ENCODE assay signal across 13 cellular contexts in genomic region chr6:116210750-116211425, GRCh38. TPM values are rescaled to one million over a fixed set of nuclear protein-coding genes. Genes with fewer than 3 reads are reported as not detected.
A peak's percentile ranks its signal among the peaks of the same experiment; 100 is the strongest.
DNase-seq lines count a peak whose midpoint lies in the region; TF ChIP-seq lines count a peak whose summit lies in the region.
"Had no signal": no experiment of that assay in that cellular context is flagged by ENCODE, and none has a peak within 500 bp of the region (broad histone marks: within the 10 kb centered on the region; RNA-seq: fewer than 3 reads in every experiment).

No MANE protein-coding gene starts in this region.

- no peaks in the 10 kb centered on the region for H3K9me3 Mint-ChIP-seq in endodermal cell
- H3K9me3 Mint-ChIP-seq: nephron progenitor cell, type B pancreatic cell had no signal

- H3K9me3 ChIP-seq in endodermal cell (ENCODE audit: control insufficient read depth, low read length): no peaks in the 10 kb centered on the region
- H3K9me3 ChIP-seq in mesenchymal stem cell (ENCODE audit: control insufficient read depth, low read length): no peaks in the 10 kb centered on the region
- H3K9me3 ChIP-seq: Caco-2 had no signal

- no peak for TF ChIP-seq CTCF in endodermal cell (conservative IDR thresholded peaks at IDR 0.05)

- H3K23ac ChIP-seq in mesenchymal stem cell (ENCODE audit: low read length in 2 of 2): no peak overlapping the region

- H2BK120ac ChIP-seq in mesenchymal stem cell (ENCODE audit: low read depth, low read length): no peak overlapping the region

- no peaks in the 10 kb centered on the region for H3K36me3 Mint-ChIP-seq in endodermal cell (ENCODE audit: low read depth)
- H3K36me3 Mint-ChIP-seq: type B pancreatic cell had no signal

- no peak overlapping the region for H3K4me3 Mint-ChIP-seq in endodermal cell
- H3K4me3 Mint-ChIP-seq: nephron progenitor cell, type B pancreatic cell had no signal

- no peak overlapping the region for H2BK5ac ChIP-seq in mesenchymal stem cell (ENCODE audit: low read depth, low read length, poor library complexity, severe bottlenecking)

- H3K14ac ChIP-seq in mesenchymal stem cell (ENCODE audit: low read length in 2 of 2): no peak overlapping the region

- H2BK12ac ChIP-seq in mesenchymal stem cell (ENCODE audit: low read length in 2 of 2): no peak overlapping the region

- H2AFZ ChIP-seq in mesenchymal stem cell (ENCODE audit: low read depth, low read length): no peak overlapping the region
- H2AFZ ChIP-seq: hepatocyte had no signal

- H3K27me3 Mint-ChIP-seq in endodermal cell (ENCODE audit: insufficient read depth): no peaks in the 10 kb centered on the region
- H3K27me3 Mint-ChIP-seq: type B pancreatic cell had no signal

- no peak overlapping the region for H4K91ac ChIP-seq in mesenchymal stem cell (ENCODE audit: low read length)

- DNase-seq in Daoy (ENCODE audit: low read depth): peak; percentile 54
- DNase-seq in NCI-H2029 (lab: John Stamatoyannopoulos, UW): peak; percentile 97
- DNase-seq in endodermal cell: peak; percentile 77
- DNase-seq in mesenchymal stem cell: no peak
- no peak for DNase-seq in germinal center (ENCODE audit: low spot score)
- DNase-seq in COLO829 (ENCODE audit: low spot score): no peak
- no peak for DNase-seq in NCI-H1436 (lab: John Stamatoyannopoulos, UW)
- no peak for DNase-seq in NCI-H187 treated with DMSO at 0.1 percent for 48 hours (lab: John Stamatoyannopoulos, UW)
- DNase-seq: activated CD8-positive, alpha-beta memory T cell treated with anti-CD3 and anti-CD28 coated beads, Interleukin-2, amount 50 U/mL, for 48 hours; Caco-2; nephron progenitor cell had no signal

- no peak overlapping the region for H3K4me3 ChIP-seq in endodermal cell (ENCODE audit: low read length)
- H3K4me3 ChIP-seq in mesenchymal stem cell (ENCODE audit: insufficient read depth in 1 of 2, low read depth in 1 of 2, low read length in 2 of 2): no peak overlapping the region
- H3K4me3 ChIP-seq: hepatocyte had no signal

- no peaks in the 10 kb centered on the region for H3K79me1 ChIP-seq in mesenchymal stem cell (replicated peaks; ENCODE audit: low read length, poor library complexity, severe bottlenecking)

- WGBS in endodermal cell (ENCODE audit: insufficient coverage in 1 of 2, insufficient read length in 1 of 2), 2 experiments: 78 to 79% methylated on average over 2 to 3 of the region's 3 CpGs
- WGBS in mesenchymal stem cell: 68% methylated on average over 3 of the region's 3 CpGs

- H3K36me3 ChIP-seq in endodermal cell (ENCODE audit: control insufficient read depth, insufficient read depth, low read length) (peaks cover 18% of the 10 kb centered on the region), mesenchymal stem cell (ENCODE audit: control insufficient read depth in 1 of 2, insufficient read depth in 2 of 2, low read depth in 1 of 2, low read length in 2 of 2) (no peaks in the 10 kb centered on the region)

- no peak overlapping the region for H3K18ac ChIP-seq in mesenchymal stem cell (ENCODE audit: low read depth in 1 of 2, low read length in 2 of 2)

- H3K27ac Mint-ChIP-seq in endodermal cell: peak overlapping the region; percentile 86
- H3K27ac Mint-ChIP-seq: nephron progenitor cell, type B pancreatic cell had no signal

- no peak overlapping the region for H4K8ac ChIP-seq in mesenchymal stem cell (ENCODE audit: low read length)

- H3K9ac ChIP-seq in endodermal cell (ENCODE audit: extremely low read depth, low read length, poor library complexity, severe bottlenecking) (no peak overlapping the region), mesenchymal stem cell (ENCODE audit: low read length) (no peak overlapping the region)

- no peak overlapping the region for H3K4ac ChIP-seq in mesenchymal stem cell (ENCODE audit: low read depth in 1 of 2, low read length in 2 of 2)

- H3K4me2 ChIP-seq in mesenchymal stem cell (ENCODE audit: low read length, poor library complexity, severe bottlenecking): no peak overlapping the region
- H3K4me2 ChIP-seq: hepatocyte had no signal

- no peak overlapping the region for H3K27ac ChIP-seq in endodermal cell (ENCODE audit: low read depth, low read length)
- H3K27ac ChIP-seq in mesenchymal stem cell (ENCODE audit: low read length, poor library complexity, severe bottlenecking): peak overlapping the region; percentile 71
- H3K27ac ChIP-seq: hepatocyte had no signal

- H3K27me3 ChIP-seq in endodermal cell (ENCODE audit: control insufficient read depth, insufficient read depth, low read length, poor library complexity, severe bottlenecking): no peaks in the 10 kb centered on the region
- no peaks in the 10 kb centered on the region for H3K27me3 ChIP-seq in mesenchymal stem cell (ENCODE audit: control insufficient read depth in 1 of 2, insufficient read depth in 1 of 2, low read length in 2 of 2)
- H3K27me3 ChIP-seq: hepatocyte had no signal

- H3K4me1 ChIP-seq in endodermal cell (ENCODE audit: control insufficient read depth, insufficient read depth, low read length) (no peaks in the 10 kb centered on the region), mesenchymal stem cell (ENCODE audit: control insufficient read depth, insufficient read depth, low read depth, low read length) (peaks cover 2% of the 10 kb centered on the region)
- H3K4me1 ChIP-seq: Caco-2 had no signal

- no peak overlapping the region for H2BK15ac ChIP-seq in mesenchymal stem cell (ENCODE audit: low read depth, poor library complexity, severe bottlenecking)

- H3K4me1 Mint-ChIP-seq in endodermal cell: peaks cover 8% of the 10 kb centered on the region
- H3K4me1 Mint-ChIP-seq: nephron progenitor cell had no signal

- no peak overlapping the region for H2AK5ac ChIP-seq in mesenchymal stem cell (ENCODE audit: low read length, severe bottlenecking)

RNA-seq across cellular contexts. Expression of gene TSPYL4, which starts 43.0 kb away (rescaled TPM):
- total RNA-seq in Daoy (2014; rRNA removed; shearing (Covaris generic)): 7.6 and 11.7 TPM in 2 replicates
- 10 to 100 TPM; 27.1 to 27.2 TPM for total RNA-seq in endodermal cell
- 43.8 TPM for polyA plus RNA-seq in endodermal cell (2013, experiment 1 of 2)
- 40.6 TPM for polyA plus RNA-seq in endodermal cell (2013, experiment 2 of 2)
- 10.8 TPM for polyA plus RNA-seq in mesenchymal stem cell (2013, experiment 1 of 2)
- 10.7 TPM for polyA plus RNA-seq in mesenchymal stem cell (2013, experiment 2 of 2)

Comparison
In these comparisons a context has a peak if more than half of its experiments do, and no peak if none do; other contexts are left out.
1. DNase-seq: peak in Daoy (single experiment), NCI-H2029 (single experiment) and endodermal cell (single experiment); none in mesenchymal stem cell (single experiment), germinal center (single experiment), COLO829 (single experiment), NCI-H1436 (single experiment) and NCI-H187 treated with DMSO at 0.1 percent for 48 hours (single experiment).